Comparison of ENCODE assay signal across 1 cellular context in the genomic region with DNA sequence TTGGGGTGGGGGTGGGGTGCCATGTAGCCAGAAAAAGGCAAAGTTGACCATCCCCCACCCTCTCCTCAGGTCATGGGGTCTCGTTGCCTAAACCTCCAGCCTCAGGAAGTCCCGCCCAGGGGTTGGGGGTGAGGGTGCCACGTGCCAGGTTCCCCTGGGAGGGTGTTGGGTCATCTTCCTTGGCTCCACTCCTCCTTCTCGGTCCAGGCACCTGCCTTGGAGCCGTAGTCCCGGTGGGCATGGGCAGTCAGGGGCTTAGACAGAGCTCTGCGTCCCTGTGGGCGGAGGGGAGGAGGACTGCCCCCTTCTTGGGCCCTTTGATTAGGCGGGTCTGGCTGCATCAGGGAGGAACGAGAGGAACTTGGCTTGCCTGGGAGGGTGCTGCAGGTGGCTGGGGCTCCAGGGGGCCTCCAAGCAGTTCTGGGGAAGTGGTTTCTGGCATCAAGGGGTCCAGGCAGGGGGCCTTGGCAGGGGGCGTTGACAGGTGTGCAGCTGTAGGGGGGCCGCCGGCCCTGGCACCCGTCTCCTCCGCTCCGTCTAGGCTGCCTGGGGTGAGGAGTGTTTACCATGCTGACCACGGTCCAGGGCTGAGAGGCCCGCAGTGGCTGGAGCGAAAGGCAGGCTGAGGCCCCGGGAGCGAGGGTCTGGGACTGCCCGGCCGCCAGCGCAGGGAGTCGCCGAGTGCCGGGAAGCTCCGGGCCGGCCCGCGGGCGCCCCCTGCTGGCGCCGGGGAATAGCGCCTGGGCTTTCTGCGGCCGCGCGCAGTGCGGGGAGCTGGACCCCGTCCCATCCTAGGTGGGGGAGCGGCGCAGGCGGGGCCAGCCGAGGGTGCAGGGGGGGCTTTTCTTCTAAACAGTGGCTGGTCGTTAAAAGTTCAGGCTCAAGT.
A peak's percentile ranks its signal among the peaks of the same experiment; 100 is the strongest.
TF ChIP-seq lines count a peak whose summit lies in the region.

No MANE protein-coding gene starts in this region.

TF ChIP-seq in K562, 482 proteins besides CTCF, POLR2A, EP300 and RAD21 (continued from another document):
- TF ChIP-seq, protein P1, sequence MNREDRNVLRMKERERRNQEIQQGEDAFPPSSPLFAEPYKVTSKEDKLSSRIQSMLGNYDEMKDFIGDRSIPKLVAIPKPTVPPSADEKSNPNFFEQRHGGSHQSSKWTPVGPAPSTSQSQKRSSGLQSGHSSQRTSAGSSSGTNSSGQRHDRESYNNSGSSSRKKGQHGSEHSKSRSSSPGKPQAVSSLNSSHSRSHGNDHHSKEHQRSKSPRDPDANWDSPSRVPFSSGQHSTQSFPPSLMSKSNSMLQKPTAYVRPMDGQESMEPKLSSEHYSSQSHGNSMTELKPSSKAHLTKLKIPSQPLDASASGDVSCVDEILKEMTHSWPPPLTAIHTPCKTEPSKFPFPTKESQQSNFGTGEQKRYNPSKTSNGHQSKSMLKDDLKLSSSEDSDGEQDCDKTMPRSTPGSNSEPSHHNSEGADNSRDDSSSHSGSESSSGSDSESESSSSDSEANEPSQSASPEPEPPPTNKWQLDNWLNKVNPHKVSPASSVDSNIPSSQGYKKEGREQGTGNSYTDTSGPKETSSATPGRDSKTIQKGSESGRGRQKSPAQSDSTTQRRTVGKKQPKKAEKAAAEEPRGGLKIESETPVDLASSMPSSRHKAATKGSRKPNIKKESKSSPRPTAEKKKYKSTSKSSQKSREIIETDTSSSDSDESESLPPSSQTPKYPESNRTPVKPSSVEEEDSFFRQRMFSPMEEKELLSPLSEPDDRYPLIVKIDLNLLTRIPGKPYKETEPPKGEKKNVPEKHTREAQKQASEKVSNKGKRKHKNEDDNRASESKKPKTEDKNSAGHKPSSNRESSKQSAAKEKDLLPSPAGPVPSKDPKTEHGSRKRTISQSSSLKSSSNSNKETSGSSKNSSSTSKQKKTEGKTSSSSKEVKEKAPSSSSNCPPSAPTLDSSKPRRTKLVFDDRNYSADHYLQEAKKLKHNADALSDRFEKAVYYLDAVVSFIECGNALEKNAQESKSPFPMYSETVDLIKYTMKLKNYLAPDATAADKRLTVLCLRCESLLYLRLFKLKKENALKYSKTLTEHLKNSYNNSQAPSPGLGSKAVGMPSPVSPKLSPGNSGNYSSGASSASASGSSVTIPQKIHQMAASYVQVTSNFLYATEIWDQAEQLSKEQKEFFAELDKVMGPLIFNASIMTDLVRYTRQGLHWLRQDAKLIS (CRISPR knock-in tag; IDR thresholded peaks at IDR 0.05) = no peak
- TF ChIP-seq, protein P2, sequence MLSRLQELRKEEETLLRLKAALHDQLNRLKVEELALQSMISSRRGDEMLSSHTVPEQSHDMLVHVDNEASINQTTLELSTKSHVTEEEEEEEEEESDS (CRISPR knock-in tag; IDR thresholded peaks at IDR 0.05) = no peak
- no peak for TF ChIP-seq TCF7 (IDR thresholded peaks at IDR 0.05; ENCODE audit: borderline replicate concordance)
- peak; percentile 52; the same call in 1 of the 2 replicates for TF ChIP-seq ZC3H4 (CRISPR knock-in tag; IDR thresholded peaks at IDR 0.05; ENCODE audit: borderline replicate concordance)
